ENCODE assay signal across 13 cellular contexts in genomic region chr2:110858993-110859770, GRCh38.
DNase-seq lines count a peak whose midpoint lies in the region; ATAC-seq lines count a peak whose summit lies in the region.
"Had no signal": no experiment of that assay in that cellular context is flagged by ENCODE, and none has a peak within 500 bp of the region (broad histone marks: within the 10 kb centered on the region; RNA-seq: fewer than 3 reads in every experiment).

No MANE protein-coding gene starts in this region.

- H3K4me1 Mint-ChIP-seq in T-helper 1 cell treated with Interleukin-12 subunit alpha and Interleukin-12 subunit beta and Interleukin-4 antibody, amounts not matched to agents 30 μg/mL and 1 μg/mL, for 36 hours (ENCODE audit: low read depth): peaks cover 47% of the 10 kb centered on the region
- peaks cover 53% of the 10 kb centered on the region for H3K4me1 Mint-ChIP-seq in stimulated activated effector memory CD8-positive, alpha-beta T cell treated with anti-CD3 and anti-CD28 coated beads, Interleukin-12 subunit alpha, Interleukin-12 subunit beta, amount 100 ng/mL, for 72 hours

- peaks cover 4% of the 10 kb centered on the region for H3K36me3 Mint-ChIP-seq in T-helper 1 cell treated with Interleukin-12 subunit alpha and Interleukin-12 subunit beta and Interleukin-4 antibody, amounts not matched to agents 30 μg/mL and 1 μg/mL, for 36 hours (ENCODE audit: low read depth)
- peaks cover 8% of the 10 kb centered on the region for H3K36me3 Mint-ChIP-seq in stimulated activated effector memory CD8-positive, alpha-beta T cell treated with anti-CD3 and anti-CD28 coated beads, Interleukin-12 subunit alpha, Interleukin-12 subunit beta, amount 100 ng/mL, for 72 hours

- peak overlapping the region; percentile 79 for H3K27ac Mint-ChIP-seq in T-helper 1 cell treated with Interleukin-12 subunit alpha and Interleukin-12 subunit beta and Interleukin-4 antibody, amounts not matched to agents 30 μg/mL and 1 μg/mL, for 36 hours
- no peak overlapping the region for H3K27ac Mint-ChIP-seq in stimulated activated effector memory CD8-positive, alpha-beta T cell treated with anti-CD3 and anti-CD28 coated beads, Interleukin-12 subunit alpha, Interleukin-12 subunit beta, amount 100 ng/mL, for 72 hours
- H3K27ac Mint-ChIP-seq: progenitor cell of endocrine pancreas had no signal

- H3K27me3 Mint-ChIP-seq in T-helper 1 cell treated with Interleukin-12 subunit alpha and Interleukin-12 subunit beta and Interleukin-4 antibody, amounts not matched to agents 30 μg/mL and 1 μg/mL, for 36 hours (ENCODE audit: low read depth): peaks cover 68% of the 10 kb centered on the region

- H3K9me3 Mint-ChIP-seq in T-helper 1 cell treated with Interleukin-12 subunit alpha and Interleukin-12 subunit beta and Interleukin-4 antibody, amounts not matched to agents 30 μg/mL and 1 μg/mL, for 36 hours: no peaks in the 10 kb centered on the region
- H3K9me3 Mint-ChIP-seq in stimulated activated effector memory CD8-positive, alpha-beta T cell treated with anti-CD3 and anti-CD28 coated beads, Interleukin-12 subunit alpha, Interleukin-12 subunit beta, amount 100 ng/mL, for 72 hours: no peaks in the 10 kb centered on the region

- ATAC-seq in stimulated activated effector memory CD8-positive, alpha-beta T cell treated with anti-CD3 and anti-CD28 coated beads, Interleukin-12 subunit alpha, Interleukin-12 subunit beta, amount 100 ng/mL, for 72 hours: no peak
- ATAC-seq: PC-3 had no signal

- peak overlapping the region; percentile 64 for H3K27ac ChIP-seq in angular gyrus (ENCODE audit: low read depth, low read length)
- H3K27ac ChIP-seq: uterus, VCaP had no signal

- H3K4me3 Mint-ChIP-seq in T-helper 1 cell treated with Interleukin-12 subunit alpha and Interleukin-12 subunit beta and Interleukin-4 antibody, amounts not matched to agents 30 μg/mL and 1 μg/mL, for 36 hours: peak overlapping the region; percentile 75
- peak overlapping the region; percentile 53 for H3K4me3 Mint-ChIP-seq in stimulated activated effector memory CD8-positive, alpha-beta T cell treated with anti-CD3 and anti-CD28 coated beads, Interleukin-12 subunit alpha, Interleukin-12 subunit beta, amount 100 ng/mL, for 72 hours

- DNase-seq in T-helper 1 cell (no peak), NCI-H146 (lab: John Stamatoyannopoulos, UW) (peak; percentile 74), KG1 (lab: John Stamatoyannopoulos, UW) (no peak), HK-2 (ENCODE audit: unreplicated experiment) (no peak), islet precursor cell (no peak)
- no peak for DNase-seq in stimulated activated effector memory CD8-positive, alpha-beta T cell treated with anti-CD3 and anti-CD28 coated beads, Interleukin-12 subunit alpha, Interleukin-12 subunit beta, amount 100 ng/mL, for 72 hours (ENCODE audit: low spot score in 2 of 2)
- DNase-seq: kidney glomerular epithelial cell, PC-3, uterus had no signal
